In genomic region chr7:5681423-5681822, GRCh38 we compare ENCODE assay signal across 12 cellular contexts.
DNase-seq lines count a peak whose midpoint lies in the region; ATAC-seq and TF ChIP-seq lines count a peak whose summit lies in the region.
"Had no signal": no experiment of that assay in that cellular context is flagged by ENCODE, and none has a peak within 500 bp of the region (broad histone marks: within the 10 kb centered on the region; RNA-seq: fewer than 3 reads in every experiment).

No MANE protein-coding gene starts in this region.

- H3K9me3 Mint-ChIP-seq in activated CD4-positive, alpha-beta memory T cell treated with anti-CD3 and anti-CD28 coated beads for 36 hours: no peaks in the 10 kb centered on the region
- H3K9me3 Mint-ChIP-seq in activated CD4-positive, alpha-beta memory T cell treated with anti-CD3 and anti-CD28 coated beads, Interleukin-2, amount 10 ng/mL, durations not matched to agents 7 days and 5 days: no peaks in the 10 kb centered on the region
- H3K9me3 Mint-ChIP-seq in activated T-helper 17 cell treated with anti-CD3 and anti-CD28 coated beads, Interleukin-2, amount 50 U/mL, for 72 hours: no peaks in the 10 kb centered on the region

- no peak overlapping the region for H3K4me3 Mint-ChIP-seq in activated CD4-positive, alpha-beta memory T cell treated with anti-CD3 and anti-CD28 coated beads for 36 hours
- no peak overlapping the region for H3K4me3 Mint-ChIP-seq in activated CD4-positive, alpha-beta memory T cell treated with anti-CD3 and anti-CD28 coated beads, Interleukin-2, amount 10 ng/mL, durations not matched to agents 7 days and 5 days
- H3K4me3 Mint-ChIP-seq in activated T-helper 17 cell treated with anti-CD3 and anti-CD28 coated beads, Interleukin-2, amount 50 U/mL, for 72 hours: peak overlapping the region; percentile 71

- H3K27me3 ChIP-seq in tibial artery: no peaks in the 10 kb centered on the region
- no peaks in the 10 kb centered on the region for H3K27me3 ChIP-seq in dorsolateral prefrontal cortex
- H3K27me3 ChIP-seq: MG63 had no signal

- peaks cover 14% of the 10 kb centered on the region for H3K36me3 Mint-ChIP-seq in activated CD4-positive, alpha-beta memory T cell treated with anti-CD3 and anti-CD28 coated beads for 36 hours
- H3K36me3 Mint-ChIP-seq in activated CD4-positive, alpha-beta memory T cell treated with anti-CD3 and anti-CD28 coated beads, Interleukin-2, amount 10 ng/mL, durations not matched to agents 7 days and 5 days (ENCODE audit: low read depth): peaks cover 14% of the 10 kb centered on the region
- H3K36me3 Mint-ChIP-seq in activated T-helper 17 cell treated with anti-CD3 and anti-CD28 coated beads, Interleukin-2, amount 50 U/mL, for 72 hours (ENCODE audit: low read depth): peaks cover 42% of the 10 kb centered on the region

- DNase-seq in activated CD4-positive, alpha-beta memory T cell treated with anti-CD3 and anti-CD28 coated beads for 36 hours: no peak
- DNase-seq in activated CD4-positive, alpha-beta memory T cell treated with anti-CD3 and anti-CD28 coated beads, Interleukin-2, amount 10 ng/mL, durations not matched to agents 7 days and 5 days: no peak
- peak; percentile 21 for DNase-seq in fibroblast of villous mesenchyme (ENCODE audit: low read depth)
- DNase-seq in tibial artery: no peak
- DNase-seq in GM19240 (ENCODE audit: insufficient read length, low spot score): no peak
- DNase-seq in dorsolateral prefrontal cortex: no peak
- DNase-seq: erythroblast, left cardiac atrium, MG63, right cardiac atrium had no signal

- TF ChIP-seq CTCF in fibroblast of villous mesenchyme (IDR thresholded peaks at IDR 0.05; ENCODE audit: insufficient read depth, low read depth, low read length) (no peak), tibial artery (IDR thresholded peaks at IDR 0.05) (no peak), dorsolateral prefrontal cortex (IDR thresholded peaks at IDR 0.05 in 54 of 56, conservative IDR thresholded peaks at IDR 0.05 in 2 of 56; ENCODE audit: low read depth in 1 of 56, partially characterized antibody in 56 of 56) (no peak)

- no peaks in the 10 kb centered on the region for H3K9me3 ChIP-seq in tibial artery
- H3K9me3 ChIP-seq: MG63 had no signal

- no peak overlapping the region for H3K4me3 ChIP-seq in fibroblast of villous mesenchyme (ENCODE audit: low read depth, low read length)
- no peak overlapping the region for H3K4me3 ChIP-seq in tibial artery
- no peak overlapping the region for H3K4me3 ChIP-seq in dorsolateral prefrontal cortex
- H3K4me3 ChIP-seq: MG63 had no signal

- peaks cover 0 to 93% (median 55%) of the 10 kb centered on the region in 4 donors for H3K4me1 ChIP-seq in tibial artery

- no peaks in the 10 kb centered on the region for H3K27me3 Mint-ChIP-seq in activated CD4-positive, alpha-beta memory T cell treated with anti-CD3 and anti-CD28 coated beads for 36 hours
- H3K27me3 Mint-ChIP-seq in activated CD4-positive, alpha-beta memory T cell treated with anti-CD3 and anti-CD28 coated beads, Interleukin-2, amount 10 ng/mL, durations not matched to agents 7 days and 5 days: no peaks in the 10 kb centered on the region
- no peaks in the 10 kb centered on the region for H3K27me3 Mint-ChIP-seq in activated T-helper 17 cell treated with anti-CD3 and anti-CD28 coated beads, Interleukin-2, amount 50 U/mL, for 72 hours

- intact Hi-C loops in activated CD4-positive, alpha-beta memory T cell treated with anti-CD3 and anti-CD28 coated beads for 36 hours (cut with micrococcal nuclease): no loop called here
- intact Hi-C loops in tibial artery (cut with DNase I; ENCODE audit: low total_unique reads) (no loop called here), dorsolateral prefrontal cortex (cut with DNase I) (loop anchor here in 1 of 2 donors (10.0 kb wide), 1 partner anchor 447 kb away; no protein-coding TSS in a partner anchor)

- H3K4me1 Mint-ChIP-seq in activated CD4-positive, alpha-beta memory T cell treated with anti-CD3 and anti-CD28 coated beads for 36 hours (ENCODE audit: low read depth): peaks cover 58% of the 10 kb centered on the region
- H3K4me1 Mint-ChIP-seq in activated CD4-positive, alpha-beta memory T cell treated with anti-CD3 and anti-CD28 coated beads, Interleukin-2, amount 10 ng/mL, durations not matched to agents 7 days and 5 days: peaks cover 18% of the 10 kb centered on the region
- peaks cover 32% of the 10 kb centered on the region for H3K4me1 Mint-ChIP-seq in activated T-helper 17 cell treated with anti-CD3 and anti-CD28 coated beads, Interleukin-2, amount 50 U/mL, for 72 hours

- ATAC-seq in activated T-helper 17 cell treated with anti-CD3 and anti-CD28 coated beads, Interleukin-2, amount 50 U/mL, for 72 hours (replicated peaks): no peak
- ATAC-seq in GM18909 (IDR thresholded peaks at IDR 0.05; ENCODE audit: poor library complexity, unreplicated experiment): no peak
- ATAC-seq: left cardiac atrium, right cardiac atrium had no signal

- CTCF ChIA-PET in activated CD4-positive, alpha-beta memory T cell treated with anti-CD3 and anti-CD28 coated beads for 36 hours (lab: Charles Lee): interaction anchor here (4.5 kb wide), 1 partner anchor 21 kb away, joined by 43 read pairs; no protein-coding TSS in a partner anchor
- CTCF ChIA-PET in activated CD4-positive, alpha-beta memory T cell treated with anti-CD3 and anti-CD28 coated beads, Interleukin-2, amount 10 ng/mL, durations not matched to agents 7 days and 5 days (lab: Charles Lee): interaction anchor here (0.6 to 5.1 kb wide), 5 partner anchors 15 to 221 kb away, joined by 3 to 26 read pairs (median 3); partner anchors contain the start of gene RNF216

- H3K27ac ChIP-seq in tibial artery (peak overlapping the region; percentile 59 to 92), dorsolateral prefrontal cortex (peak overlapping the region in 19 of 59 donors; percentile 14 to 73 (median 54))

- peaks cover 0 to 10% (median 8%) of the 10 kb centered on the region in 3 donors for H3K36me3 ChIP-seq in tibial artery

- H3K27ac Mint-ChIP-seq in activated CD4-positive, alpha-beta memory T cell treated with anti-CD3 and anti-CD28 coated beads for 36 hours: peak overlapping the region; percentile 81
- no peak overlapping the region for H3K27ac Mint-ChIP-seq in activated CD4-positive, alpha-beta memory T cell treated with anti-CD3 and anti-CD28 coated beads, Interleukin-2, amount 10 ng/mL, durations not matched to agents 7 days and 5 days
- H3K27ac Mint-ChIP-seq in activated T-helper 17 cell treated with anti-CD3 and anti-CD28 coated beads, Interleukin-2, amount 50 U/mL, for 72 hours: peak overlapping the region; percentile 88

- POLR2A ChIA-PET in activated CD4-positive, alpha-beta memory T cell treated with anti-CD3 and anti-CD28 coated beads for 36 hours (lab: Charles Lee): interaction anchor here (1.2 kb wide), 1 partner anchor 10 kb away, joined by 3 read pairs; no protein-coding TSS in a partner anchor
- POLR2A ChIA-PET in activated CD4-positive, alpha-beta memory T cell treated with anti-CD3 and anti-CD28 coated beads, Interleukin-2, amount 10 ng/mL, durations not matched to agents 7 days and 5 days (lab: Charles Lee): no interaction called here
